ENCODE assay signal across 1 cellular context in the genomic region with DNA sequence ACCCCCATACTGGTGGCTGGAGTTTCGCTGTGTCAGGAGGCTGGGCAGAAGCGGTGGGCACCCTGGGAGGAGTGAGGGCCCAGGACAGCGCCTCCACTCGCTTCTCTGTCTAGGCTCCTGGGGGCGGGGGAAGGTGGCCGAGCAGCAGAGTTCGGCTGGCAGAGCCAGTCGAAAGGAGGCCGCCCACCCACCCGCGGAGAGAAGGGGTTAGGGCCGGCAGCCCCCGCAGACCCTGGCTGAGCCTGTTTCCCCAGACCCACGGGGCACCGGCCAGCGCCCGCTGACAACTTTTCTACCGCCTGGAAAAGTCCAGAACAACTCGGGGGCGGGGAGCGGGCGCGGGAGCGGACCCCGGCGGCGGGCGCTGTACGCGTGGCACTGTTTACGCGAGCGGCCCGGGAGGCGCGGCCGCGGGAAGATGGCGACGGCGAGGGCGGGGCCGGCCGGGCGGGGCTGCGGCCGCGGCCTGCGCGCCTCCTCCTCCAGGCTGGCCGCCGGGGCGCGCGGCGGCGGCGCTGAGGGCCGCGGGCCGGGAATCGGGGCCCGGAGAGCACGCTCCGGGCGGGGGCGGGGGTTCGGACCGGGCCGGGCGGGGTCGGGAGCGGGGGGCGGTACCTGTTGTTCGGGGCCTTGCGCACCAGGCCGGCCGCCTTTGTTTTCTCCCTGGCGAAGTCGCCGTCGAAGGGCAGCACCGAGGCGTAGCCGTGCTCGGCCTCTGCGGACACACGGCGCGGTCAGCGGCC.
TF ChIP-seq lines count a peak whose summit lies in the region.

No MANE protein-coding gene starts in this region.

TF ChIP-seq in GM12891, 5 proteins besides CTCF, POLR2A, EP300 and RAD21:
- TF ChIP-seq PAX5 (IDR thresholded peaks at IDR 0.05; ENCODE audit: insufficient read depth, low read length, severe bottlenecking) (no peak), SPI1 (IDR thresholded peaks at IDR 0.05; ENCODE audit: low read depth, low read length) (no peak)
